25 cellular contexts compared by ENCODE assay signal in the genomic region with DNA sequence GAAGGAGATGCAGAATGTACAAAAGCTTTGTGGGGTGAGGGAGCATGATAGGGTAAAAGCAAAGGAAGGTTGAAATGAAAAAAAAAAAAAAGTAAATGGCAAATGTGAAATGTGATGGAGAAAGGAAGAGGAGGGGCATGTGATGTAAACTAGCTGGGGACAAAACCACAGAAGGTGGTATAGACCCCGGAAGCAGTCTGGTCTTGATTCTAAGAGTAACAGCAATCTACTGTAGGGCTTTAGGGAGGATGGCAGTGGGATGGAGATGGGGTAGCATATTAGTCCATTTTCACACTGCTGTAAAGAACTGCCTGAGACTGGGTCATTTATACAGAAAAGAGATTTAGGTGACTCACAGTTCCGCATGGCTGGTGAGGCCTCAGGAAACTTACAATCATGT.
"Had no signal": no experiment of that assay in that cellular context is flagged by ENCODE, and none has a peak within 500 bp of the region (broad histone marks: within the 10 kb centered on the region; RNA-seq: fewer than 3 reads in every experiment).

No MANE protein-coding gene starts in this region.

- ATAC-seq: activated CD8-positive, alpha-beta memory T cell treated with anti-CD3 and anti-CD28 coated beads, Interleukin-2, amount 10 ng/mL, durations not matched to agents 7 days and 5 days; effector memory CD8-positive, alpha-beta T cell; esophagus mucosa had no signal

- H3K9me3 Mint-ChIP-seq: nephron; T-helper 1 cell treated with Interleukin-12 subunit alpha and Interleukin-12 subunit beta and Interleukin-4 antibody, amounts not matched to agents 30 μg/mL and 1 μg/mL, for 36 hours had no signal

- H3K27me3 Mint-ChIP-seq: activated B cell treated with CpG ODN at 0.5 μM for 24 hours; activated CD4-positive, alpha-beta memory T cell treated with anti-CD3 and anti-CD28 coated beads for 36 hours; activated CD8-positive, alpha-beta memory T cell treated with anti-CD3 and anti-CD28 coated beads, Interleukin-2, amount 10 ng/mL, durations not matched to agents 7 days and 5 days; effector memory CD8-positive, alpha-beta T cell had no signal

- H3K36me3 ChIP-seq: colonic mucosa, left ventricle myocardium inferior, neutrophil, ovary, prostate gland, tibial artery had no signal

- H3K4me3 ChIP-seq: colonic mucosa, dorsolateral prefrontal cortex, left ventricle myocardium inferior, ovary, prostate gland, tibial artery had no signal

- DNase-seq: activated B cell treated with CpG ODN at 0.5 μM for 24 hours; activated CD4-positive, alpha-beta memory T cell treated with anti-CD3 and anti-CD28 coated beads for 36 hours; activated CD4-positive, alpha-beta T cell treated with anti-CD3 and anti-CD28 coated beads for 4 hours; activated CD8-positive, alpha-beta memory T cell treated with anti-CD3 and anti-CD28 coated beads, Interleukin-2, amount 10 ng/mL, durations not matched to agents 7 days and 5 days; activated naive CD4-positive, alpha-beta T cell; amygdala; colonic mucosa; dorsolateral prefrontal cortex; effector memory CD8-positive, alpha-beta T cell; foreskin melanocyte; glutamatergic neuron; hippocampal formation; kidney glomerular epithelial cell; left ventricle myocardium inferior; ovary; stimulated activated CD4-positive, alpha-beta T cell treated with anti-CD3 and anti-CD28 coated beads, Interleukin-4, amount 100 ng/mL, for 1 hour; stimulated activated naive CD4-positive, alpha-beta T cell; substantia nigra; tibial artery had no signal

- H3K4me1 ChIP-seq: colonic mucosa, left ventricle myocardium inferior, prostate gland, tibial artery had no signal

- H3K36me3 Mint-ChIP-seq: activated CD4-positive, alpha-beta memory T cell treated with anti-CD3 and anti-CD28 coated beads for 36 hours; activated CD8-positive, alpha-beta memory T cell treated with anti-CD3 and anti-CD28 coated beads, Interleukin-2, amount 10 ng/mL, durations not matched to agents 7 days and 5 days had no signal

- H3K4me1 Mint-ChIP-seq: activated B cell treated with CpG ODN at 0.5 μM for 24 hours, nephron had no signal

- H3K9me3 ChIP-seq: colonic mucosa, neutrophil, ovary, prostate gland, tibial artery had no signal

- H3K27ac Mint-ChIP-seq: activated B cell treated with CpG ODN at 0.5 μM for 24 hours; activated CD4-positive, alpha-beta memory T cell treated with anti-CD3 and anti-CD28 coated beads for 36 hours; activated CD8-positive, alpha-beta memory T cell treated with anti-CD3 and anti-CD28 coated beads, Interleukin-2, amount 10 ng/mL, durations not matched to agents 7 days and 5 days; activated T-helper 2 cell treated with anti-CD3 and anti-CD28 coated beads, Interferon-gamma antibody, Interleukin-2, Interleukin-4, amounts not matched to agents 10 μg/mL and 5 μg/mL and 100 μg/mL, durations not matched to agents 14 hours and 24 hours and 36 hours; effector memory CD8-positive, alpha-beta T cell; nephron; T-helper 1 cell treated with Interleukin-12 subunit alpha and Interleukin-12 subunit beta and Interleukin-4 antibody, amounts not matched to agents 30 μg/mL and 1 μg/mL, for 36 hours had no signal

- H3K4me3 Mint-ChIP-seq: activated B cell treated with CpG ODN at 0.5 μM for 24 hours; activated CD4-positive, alpha-beta memory T cell treated with anti-CD3 and anti-CD28 coated beads for 36 hours; activated CD8-positive, alpha-beta memory T cell treated with anti-CD3 and anti-CD28 coated beads, Interleukin-2, amount 10 ng/mL, durations not matched to agents 7 days and 5 days; effector memory CD8-positive, alpha-beta T cell; nephron; T-helper 1 cell treated with Interleukin-12 subunit alpha and Interleukin-12 subunit beta and Interleukin-4 antibody, amounts not matched to agents 30 μg/mL and 1 μg/mL, for 36 hours had no signal

- H3K27me3 ChIP-seq: colonic mucosa, dorsolateral prefrontal cortex, neutrophil, ovary, tibial artery had no signal

- H3K27ac ChIP-seq: colonic mucosa, dorsolateral prefrontal cortex, left ventricle myocardium inferior, neutrophil, ovary, prostate gland, tibial artery had no signal
